In genomic region chr7:102983602-102984001, GRCh38 we compare ENCODE assay signal across 30 cellular contexts.
"Had no signal": no experiment of that assay in that cellular context is flagged by ENCODE, and none has a peak within 500 bp of the region (broad histone marks: within the 10 kb centered on the region; RNA-seq: fewer than 3 reads in every experiment).

No MANE protein-coding gene starts in this region.

- H3K4me3 Mint-ChIP-seq: activated CD4-positive, alpha-beta T cell treated with anti-CD3 and anti-CD28 coated beads, Interleukin-2, amount 10 ng/mL, durations not matched to agents 24 days and 14 days; activated CD8-positive, alpha-beta T cell treated with anti-CD3 and anti-CD28 coated beads for 36 hours; activated T-cell treated with anti-CD3 and anti-CD28 coated beads, Interleukin-2, amount 50 U/mL, for 4 hours; activated T-helper 17 cell treated with anti-CD3 and anti-CD28 coated beads, Interleukin-2, amount 50 U/mL, for 72 hours; mesothelial cell of epicardium; naive B cell; nephron progenitor cell; stimulated activated effector memory CD8-positive, alpha-beta T cell treated with anti-CD3 and anti-CD28 coated beads, Interleukin-12 subunit alpha, Interleukin-12 subunit beta, amount 100 ng/mL, for 72 hours; stimulated activated naive CD8-positive, alpha-beta T cell treated with anti-CD3 and anti-CD28 coated beads, Interleukin-15, Interleukin-2, amounts not matched to agents 100 ng/mL and 50 ng/mL, for 24 hours; T-helper 2 cell treated with Interferon-gamma antibody and Interleukin-4, amounts not matched to agents 5 μg/mL and 100 μg/mL, for 36 hours; type B pancreatic cell had no signal

- H3K27ac Mint-ChIP-seq: activated CD4-positive, alpha-beta T cell treated with anti-CD3 and anti-CD28 coated beads, Interleukin-2, amount 10 ng/mL, durations not matched to agents 24 days and 14 days; activated CD8-positive, alpha-beta T cell treated with anti-CD3 and anti-CD28 coated beads for 36 hours; activated T-helper 17 cell treated with anti-CD3 and anti-CD28 coated beads, Interleukin-2, amount 50 U/mL, for 72 hours; mesothelial cell of epicardium; nephron progenitor cell; stimulated activated effector memory CD8-positive, alpha-beta T cell treated with anti-CD3 and anti-CD28 coated beads, Interleukin-12 subunit alpha, Interleukin-12 subunit beta, amount 100 ng/mL, for 72 hours; stimulated activated naive CD8-positive, alpha-beta T cell treated with anti-CD3 and anti-CD28 coated beads, Interleukin-15, Interleukin-2, amounts not matched to agents 100 ng/mL and 50 ng/mL, for 24 hours; T-helper 2 cell treated with Interferon-gamma antibody and Interleukin-4, amounts not matched to agents 5 μg/mL and 100 μg/mL, for 36 hours; type B pancreatic cell had no signal

- H3K36me3 ChIP-seq: esophagus squamous epithelium, gastroesophageal sphincter, heart right ventricle, left lung, neutrophil, sigmoid colon, thoracic aorta, uterus had no signal

- H3K4me1 ChIP-seq: esophagus squamous epithelium, gastroesophageal sphincter, left lung, sigmoid colon, uterus had no signal

- H3K27ac ChIP-seq: epithelial cell of prostate, esophagus squamous epithelium, gastroesophageal sphincter, heart right ventricle, left lung, neutrophil, sigmoid colon, uterus had no signal

- H3K4me1 Mint-ChIP-seq: activated CD4-positive, alpha-beta T cell treated with anti-CD3 and anti-CD28 coated beads, Interleukin-2, amount 10 ng/mL, durations not matched to agents 24 days and 14 days; activated T-helper 17 cell treated with anti-CD3 and anti-CD28 coated beads, Interleukin-2, amount 50 U/mL, for 72 hours; mesothelial cell of epicardium; nephron progenitor cell; stimulated activated effector memory CD8-positive, alpha-beta T cell treated with anti-CD3 and anti-CD28 coated beads, Interleukin-12 subunit alpha, Interleukin-12 subunit beta, amount 100 ng/mL, for 72 hours had no signal

- DNase-seq: activated CD4-positive, alpha-beta T cell treated with anti-CD3 and anti-CD28 coated beads, Interleukin-2, amount 10 ng/mL, durations not matched to agents 24 days and 14 days; activated CD4-positive, CD25-positive, alpha-beta regulatory T cell treated with anti-CD3 and anti-CD28 coated beads, Interleukin-2, amount 50 U/mL, for 72 hours; activated CD8-positive, alpha-beta T cell treated with anti-CD3 and anti-CD28 coated beads for 36 hours; activated gamma-delta T cell treated with Interleukin-2 at 50 U/mL for 16 hours; activated naive CD4-positive, alpha-beta T cell treated with anti-CD3 and anti-CD28 coated beads, Interleukin-2, amount 50 U/mL, for 16 hours; activated T-cell treated with anti-CD3 and anti-CD28 coated beads, Interleukin-2, amount 50 U/mL, for 4 hours; amygdala; dermis blood vessel endothelial cell; effector CD8-positive, alpha-beta T cell; esophagus squamous epithelium; heart right ventricle; kidney glomerular epithelial cell; left lung; naive B cell; nephron progenitor cell; sigmoid colon; small intestine; stimulated activated CD4-positive, alpha-beta T cell treated with anti-CD3 and anti-CD28 coated beads, Interleukin-4, amount 100 ng/mL, for 24 hours; T-helper 1 cell; uterus had no signal

- ATAC-seq: activated CD8-positive, alpha-beta T cell treated with anti-CD3 and anti-CD28 coated beads for 36 hours; activated T-cell treated with anti-CD3 and anti-CD28 coated beads, Interleukin-2, amount 50 U/mL, for 4 hours; activated T-helper 17 cell treated with anti-CD3 and anti-CD28 coated beads, Interleukin-2, amount 50 U/mL, for 72 hours; gastroesophageal sphincter; left lung; stimulated activated effector memory CD8-positive, alpha-beta T cell treated with anti-CD3 and anti-CD28 coated beads, Interleukin-12 subunit alpha, Interleukin-12 subunit beta, amount 100 ng/mL, for 72 hours had no signal

- H3K9me3 ChIP-seq: esophagus squamous epithelium, neutrophil, thoracic aorta, uterus had no signal

- H3K36me3 Mint-ChIP-seq: naive B cell; stimulated activated effector memory CD8-positive, alpha-beta T cell treated with anti-CD3 and anti-CD28 coated beads, Interleukin-12 subunit alpha, Interleukin-12 subunit beta, amount 100 ng/mL, for 72 hours; type B pancreatic cell had no signal

- H3K9me3 Mint-ChIP-seq: activated CD4-positive, alpha-beta T cell treated with anti-CD3 and anti-CD28 coated beads, Interleukin-2, amount 10 ng/mL, durations not matched to agents 24 days and 14 days; activated CD8-positive, alpha-beta T cell treated with anti-CD3 and anti-CD28 coated beads for 36 hours; activated T-cell treated with anti-CD3 and anti-CD28 coated beads, Interleukin-2, amount 50 U/mL, for 4 hours; activated T-helper 17 cell treated with anti-CD3 and anti-CD28 coated beads, Interleukin-2, amount 50 U/mL, for 72 hours; stimulated activated effector memory CD8-positive, alpha-beta T cell treated with anti-CD3 and anti-CD28 coated beads, Interleukin-12 subunit alpha, Interleukin-12 subunit beta, amount 100 ng/mL, for 72 hours; stimulated activated naive CD8-positive, alpha-beta T cell treated with anti-CD3 and anti-CD28 coated beads, Interleukin-15, Interleukin-2, amounts not matched to agents 100 ng/mL and 50 ng/mL, for 24 hours; T-helper 2 cell treated with Interferon-gamma antibody and Interleukin-4, amounts not matched to agents 5 μg/mL and 100 μg/mL, for 36 hours; type B pancreatic cell had no signal

- H3K27me3 Mint-ChIP-seq: activated CD8-positive, alpha-beta T cell treated with anti-CD3 and anti-CD28 coated beads for 36 hours; naive B cell; stimulated activated naive CD8-positive, alpha-beta T cell treated with anti-CD3 and anti-CD28 coated beads, Interleukin-15, Interleukin-2, amounts not matched to agents 100 ng/mL and 50 ng/mL, for 24 hours; type B pancreatic cell had no signal

- H3K27me3 ChIP-seq: esophagus squamous epithelium, gastroesophageal sphincter, heart right ventricle, left lung, neutrophil, sigmoid colon, uterus had no signal

- H3K4me3 ChIP-seq: esophagus squamous epithelium, gastroesophageal sphincter, heart right ventricle, left lung, sigmoid colon, thoracic aorta, uterus had no signal
